Comparison of ENCODE assay signal across 11 cellular contexts in genomic region chr7:130956417-130957139, GRCh38.
DNase-seq lines count a peak whose midpoint lies in the region; ATAC-seq and TF ChIP-seq lines count a peak whose summit lies in the region.
"Had no signal": no experiment of that assay in that cellular context is flagged by ENCODE, and none has a peak within 500 bp of the region (broad histone marks: within the 10 kb centered on the region; RNA-seq: fewer than 3 reads in every experiment).

No MANE protein-coding gene starts in this region.

- ATAC-seq in Panc1 (no peak), HG02642 (IDR thresholded peaks at IDR 0.05; ENCODE audit: poor library complexity, unreplicated experiment) (no peak), HG02938 (IDR thresholded peaks at IDR 0.05; ENCODE audit: unreplicated experiment) (no peak)
- no peak for ATAC-seq in stimulated activated naive CD8-positive, alpha-beta T cell treated with anti-CD3 and anti-CD28 coated beads, Interleukin-15, amount 100 ng/mL, for 72 hours

- H3K36me3 ChIP-seq in Panc1 (ENCODE audit: control insufficient read depth, insufficient read depth, low read length), result peaks cover 4% of the 10 kb centered on the region; the same call in 1 of the 2 replicates
- no peaks in the 10 kb centered on the region for H3K36me3 ChIP-seq in effector memory CD4-positive, alpha-beta T cell (ENCODE audit: control insufficient read depth, insufficient read depth, low read length)

- in situ Hi-C loops in Panc1 (cut with HindIII; ENCODE audit: low pct_unique_long_range_greater_than_20kb, low sequenced_read_pairs), result no loop called here

- no peaks in the 10 kb centered on the region for H3K9me3 Mint-ChIP-seq in activated T-cell treated with anti-CD3 and anti-CD28 coated beads, Interleukin-2, amount 50 U/mL, for 24 hours
- H3K9me3 Mint-ChIP-seq in stimulated activated naive CD8-positive, alpha-beta T cell treated with anti-CD3 and anti-CD28 coated beads, Interleukin-15, amount 100 ng/mL, for 72 hours, result no peaks in the 10 kb centered on the region

- CTCF ChIA-PET in Panc1 (lab: Charles Lee), result no interaction called here

- no TSS peak for BruUV-seq in Panc1 (replicated peaks; lab: Mats Ljungman, UMichigan)

- no peaks in the 10 kb centered on the region for H3K9me3 ChIP-seq in Panc1 (ENCODE audit: control insufficient read depth, insufficient read depth, low read depth, low read length)
- H3K9me3 ChIP-seq in effector memory CD4-positive, alpha-beta T cell (ENCODE audit: control insufficient read depth, low read length), result no peaks in the 10 kb centered on the region

- H3K27me3 ChIP-seq in Panc1 (ENCODE audit: control insufficient read depth, insufficient read depth, low read length), result no peaks in the 10 kb centered on the region
- no peaks in the 10 kb centered on the region for H3K27me3 ChIP-seq in effector memory CD4-positive, alpha-beta T cell (replicated peaks; ENCODE audit: control insufficient read depth, insufficient read depth, low read length, poor library complexity, severe bottlenecking)

- H3K4me3 ChIP-seq in Panc1 (ENCODE audit: low read depth in 2 of 2, low read length in 2 of 2), result peak overlapping the region in 1 of 2 experiments; percentile 21; a peak in 2 of 4 replicates
- H3K4me3 ChIP-seq in effector memory CD4-positive, alpha-beta T cell (ENCODE audit: insufficient read depth, low read depth, low read length, poor library complexity, severe bottlenecking), result peak overlapping the region; percentile 43

- H3K27ac Mint-ChIP-seq in activated T-cell treated with anti-CD3 and anti-CD28 coated beads, Interleukin-2, amount 50 U/mL, for 24 hours, result peak overlapping the region; percentile 98
- H3K27ac Mint-ChIP-seq in stimulated activated naive CD8-positive, alpha-beta T cell treated with anti-CD3 and anti-CD28 coated beads, Interleukin-15, amount 100 ng/mL, for 72 hours, result peak overlapping the region; percentile 95 to 99

- intact Hi-C loops in Panc1 (cut with micrococcal nuclease; ENCODE audit: unreplicated experiment), result no loop called here

- H3K27ac ChIP-seq in Panc1 (ENCODE audit: low read length), result peak overlapping the region; percentile 56
- peak overlapping the region; percentile 91 for H3K27ac ChIP-seq in effector memory CD4-positive, alpha-beta T cell (ENCODE audit: insufficient read depth, low read length, poor library complexity, severe bottlenecking)

- H3K27me3 Mint-ChIP-seq in activated T-cell treated with anti-CD3 and anti-CD28 coated beads, Interleukin-2, amount 50 U/mL, for 24 hours, result no peaks in the 10 kb centered on the region
- no peaks in the 10 kb centered on the region for H3K27me3 Mint-ChIP-seq in stimulated activated naive CD8-positive, alpha-beta T cell treated with anti-CD3 and anti-CD28 coated beads, Interleukin-15, amount 100 ng/mL, for 72 hours

- no peak for TF ChIP-seq CTCF in Panc1 (IDR thresholded peaks at IDR 0.05)

- no peak for DNase-seq in activated T-cell treated with anti-CD3 and anti-CD28 coated beads, Interleukin-2, amount 50 U/mL, for 24 hours
- DNase-seq in activated T-cell treated with anti-CD3 and anti-CD28 coated beads, Interleukin-2, amount 50 U/mL, for 1 hour, result no peak
- DNase-seq in Panc1 (ENCODE audit: low read depth, low spot score) (no peak), NCI-H2227 treated with DMSO at 0.1 percent for 48 hours (lab: John Stamatoyannopoulos, UW) (no peak)
- no peak for DNase-seq in effector memory CD4-positive, alpha-beta T cell
- DNase-seq in stimulated activated naive CD8-positive, alpha-beta T cell treated with anti-CD3 and anti-CD28 coated beads, Interleukin-15, amount 100 ng/mL, for 72 hours, result no peak
- DNase-seq: caudate nucleus, NCI-H2171 treated with DMSO at 0.1 percent for 48 hours, SHP77 had no signal

- peaks cover 61% of the 10 kb centered on the region for H3K4me1 ChIP-seq in Panc1 (ENCODE audit: control insufficient read depth, insufficient read depth, low read length)
- peaks cover 64% of the 10 kb centered on the region for H3K4me1 ChIP-seq in effector memory CD4-positive, alpha-beta T cell (ENCODE audit: control insufficient read depth, insufficient read depth, low read length, poor library complexity, severe bottlenecking)

- no peak overlapping the region for H3K4me3 Mint-ChIP-seq in activated T-cell treated with anti-CD3 and anti-CD28 coated beads, Interleukin-2, amount 50 U/mL, for 24 hours
- H3K4me3 Mint-ChIP-seq in stimulated activated naive CD8-positive, alpha-beta T cell treated with anti-CD3 and anti-CD28 coated beads, Interleukin-15, amount 100 ng/mL, for 72 hours, result peak overlapping the region in 1 of 2 donors; percentile 97

- POLR2A ChIA-PET in Panc1 (lab: Charles Lee), result interaction anchor here (0.7 to 1.4 kb wide), 3 partner anchors 10 to 23 kb away, joined by 4 to 14 read pairs (median 7); no protein-coding TSS in a partner anchor

- peaks cover 75% of the 10 kb centered on the region for H3K36me3 Mint-ChIP-seq in activated T-cell treated with anti-CD3 and anti-CD28 coated beads, Interleukin-2, amount 50 U/mL, for 24 hours (ENCODE audit: low read depth)

- peaks cover 46% of the 10 kb centered on the region for H3K4me1 Mint-ChIP-seq in activated T-cell treated with anti-CD3 and anti-CD28 coated beads, Interleukin-2, amount 50 U/mL, for 24 hours (ENCODE audit: low read depth)
- peaks cover 40% of the 10 kb centered on the region for H3K4me1 Mint-ChIP-seq in stimulated activated naive CD8-positive, alpha-beta T cell treated with anti-CD3 and anti-CD28 coated beads, Interleukin-15, amount 100 ng/mL, for 72 hours
